In genomic region chr11:66976048-66976467, GRCh38 we compare ENCODE assay signal across 8 cellular contexts. TPM values are rescaled to one million over a fixed set of nuclear protein-coding genes. Genes with fewer than 3 reads are reported as not detected.
DNase-seq lines count a peak whose midpoint lies in the region; ATAC-seq and TF ChIP-seq lines count a peak whose summit lies in the region.

No MANE protein-coding gene starts in this region.

- no peak overlapping the region for H3K27ac Mint-ChIP-seq in activated naive CD8-positive, alpha-beta T cell treated with anti-CD3 and anti-CD28 coated beads, Interleukin-2, amount 50 U/mL, for 24 hours
- H3K27ac Mint-ChIP-seq in mesothelial cell of epicardium, result no peak overlapping the region

- DNase-seq in CD1c-positive myeloid dendritic cell (ENCODE audit: extremely low spot score) (peak; percentile 14), HEK293T (ENCODE audit: extremely low spot score) (peak; percentile 67), mesothelial cell of epicardium (ENCODE audit: low spot score in 2 of 2, unreplicated experiment in 2 of 2) (peak in 1 of 2 experiments; percentile 74), coronary artery (ENCODE audit: low spot score) (no peak), GOT3 (lab: John Stamatoyannopoulos, UW) (no peak)
- peak; percentile 26 for DNase-seq in activated naive CD8-positive, alpha-beta T cell treated with anti-CD3 and anti-CD28 coated beads, Interleukin-2, amount 50 U/mL, for 24 hours

- peaks cover 5% of the 10 kb centered on the region for H3K9me3 Mint-ChIP-seq in activated naive CD8-positive, alpha-beta T cell treated with anti-CD3 and anti-CD28 coated beads, Interleukin-2, amount 50 U/mL, for 24 hours
- H3K9me3 Mint-ChIP-seq in mesothelial cell of epicardium, result no peaks in the 10 kb centered on the region

- CTCF ChIA-PET in HEK293T (lab: Yijun Ruan, JAX), result interaction anchor here (0.9 to 1.7 kb wide), 6 partner anchors 10 to 124 kb away, joined by 3 to 9 read pairs (median 4); no protein-coding TSS in a partner anchor

- peaks cover 7% of the 10 kb centered on the region for H3K4me1 Mint-ChIP-seq in activated naive CD8-positive, alpha-beta T cell treated with anti-CD3 and anti-CD28 coated beads, Interleukin-2, amount 50 U/mL, for 24 hours
- no peaks in the 10 kb centered on the region for H3K4me1 Mint-ChIP-seq in mesothelial cell of epicardium

- H3K36me3 Mint-ChIP-seq in activated naive CD8-positive, alpha-beta T cell treated with anti-CD3 and anti-CD28 coated beads, Interleukin-2, amount 50 U/mL, for 24 hours (ENCODE audit: low read depth), result no peaks in the 10 kb centered on the region
- H3K36me3 Mint-ChIP-seq in mesothelial cell of epicardium, result no peaks in the 10 kb centered on the region

- peak; percentile 72 for TF ChIP-seq CTCF in mesothelial cell of epicardium (IDR thresholded peaks at IDR 0.05; ENCODE audit: unreplicated experiment)
- no peak for TF ChIP-seq CTCF in coronary artery (IDR thresholded peaks at IDR 0.05)

- POLR2A ChIA-PET in HEK293T (lab: Yijun Ruan, JAX), result interaction anchor here (0.7 to 1.5 kb wide), 3 partner anchors 17 to 132 kb away, joined by 3 to 8 read pairs (median 3); partner anchors contain the start of genes PC and RCE1

- peaks cover 11% of the 10 kb centered on the region for H3K27me3 Mint-ChIP-seq in activated naive CD8-positive, alpha-beta T cell treated with anti-CD3 and anti-CD28 coated beads, Interleukin-2, amount 50 U/mL, for 24 hours
- no peaks in the 10 kb centered on the region for H3K27me3 Mint-ChIP-seq in mesothelial cell of epicardium (ENCODE audit: low read depth)

- no peak overlapping the region for H3K4me3 Mint-ChIP-seq in activated naive CD8-positive, alpha-beta T cell treated with anti-CD3 and anti-CD28 coated beads, Interleukin-2, amount 50 U/mL, for 24 hours
- H3K4me3 Mint-ChIP-seq in mesothelial cell of epicardium, result no peak overlapping the region

- peak; percentile 25 for ATAC-seq in activated naive CD8-positive, alpha-beta T cell treated with anti-CD3 and anti-CD28 coated beads, Interleukin-2, amount 50 U/mL, for 24 hours
- no peak for ATAC-seq in GM18520 (IDR thresholded peaks at IDR 0.05; ENCODE audit: unreplicated experiment)
- no peak for ATAC-seq in HG03097 (IDR thresholded peaks at IDR 0.05; ENCODE audit: low FRiP score, unreplicated experiment)

- no peak overlapping the region for H3K27ac ChIP-seq in coronary artery

- no peak overlapping the region for H3K4me3 ChIP-seq in coronary artery

TF ChIP-seq in HEK293T, 16 proteins besides CTCF, POLR2A, EP300 and RAD21:
- TF ChIP-seq FOXM1 (IDR thresholded peaks at IDR 0.05; ENCODE audit: borderline replicate concordance) (no peak), LEF1 (IDR thresholded peaks at IDR 0.05; ENCODE audit: borderline replicate concordance) (no peak), NFRKB (IDR thresholded peaks at IDR 0.05) (no peak), ELF4 (IDR thresholded peaks at IDR 0.05) (no peak), FOXK2 (IDR thresholded peaks at IDR 0.05) (no peak), ZNF384 (IDR thresholded peaks at IDR 0.05) (no peak), PKNOX1 (IDR thresholded peaks at IDR 0.05) (no peak), TARDBP (IDR thresholded peaks at IDR 0.05) (no peak), HDGF (IDR thresholded peaks at IDR 0.05; ENCODE audit: borderline replicate concordance) (no peak), ARNT (IDR thresholded peaks at IDR 0.05) (no peak), SUZ12 (IDR thresholded peaks at IDR 0.05) (no peak), FOXA1 (IDR thresholded peaks at IDR 0.05) (no peak), L3MBTL2 (conservative IDR thresholded peaks at IDR 0.05) (no peak), CTBP1 (IDR thresholded peaks at IDR 0.05; ENCODE audit: borderline replicate concordance) (no peak), BHLHE40 (IDR thresholded peaks at IDR 0.05; ENCODE audit: borderline replicate concordance) (no peak), SP1 (IDR thresholded peaks at IDR 0.05) (no peak)

RNA-seq across cellular contexts. Expression of gene C11orf86, which starts 1.0 kb away (rescaled TPM):
- total RNA-seq in mesothelial cell of epicardium, result not detected in 3 replicates

RNA-seq across cellular contexts. Expression of gene PC, which starts 17.9 kb away (rescaled TPM):
- 9.5 to 10.0 TPM (median 9.9 TPM) in 3 replicates for total RNA-seq in mesothelial cell of epicardium

RNA-seq across cellular contexts. Expression of gene SYT12, which starts 46.9 kb away (rescaled TPM):
- total RNA-seq in mesothelial cell of epicardium, result 0.24 to 0.40 TPM (median 0.34 TPM) in 3 replicates

Comparison
In these comparisons a context has a peak if more than half of its experiments do, and no peak if none do; other contexts are left out.
1. DNase-seq: peak in CD1c-positive myeloid dendritic cell (single experiment), HEK293T (single experiment) and activated naive CD8-positive, alpha-beta T cell treated with anti-CD3 and anti-CD28 coated beads, Interleukin-2, amount 50 U/mL, for 24 hours (single experiment); none in coronary artery (single experiment) and GOT3 (single experiment).